Comparison of ENCODE assay signal across 9 cellular contexts in the genomic region with DNA sequence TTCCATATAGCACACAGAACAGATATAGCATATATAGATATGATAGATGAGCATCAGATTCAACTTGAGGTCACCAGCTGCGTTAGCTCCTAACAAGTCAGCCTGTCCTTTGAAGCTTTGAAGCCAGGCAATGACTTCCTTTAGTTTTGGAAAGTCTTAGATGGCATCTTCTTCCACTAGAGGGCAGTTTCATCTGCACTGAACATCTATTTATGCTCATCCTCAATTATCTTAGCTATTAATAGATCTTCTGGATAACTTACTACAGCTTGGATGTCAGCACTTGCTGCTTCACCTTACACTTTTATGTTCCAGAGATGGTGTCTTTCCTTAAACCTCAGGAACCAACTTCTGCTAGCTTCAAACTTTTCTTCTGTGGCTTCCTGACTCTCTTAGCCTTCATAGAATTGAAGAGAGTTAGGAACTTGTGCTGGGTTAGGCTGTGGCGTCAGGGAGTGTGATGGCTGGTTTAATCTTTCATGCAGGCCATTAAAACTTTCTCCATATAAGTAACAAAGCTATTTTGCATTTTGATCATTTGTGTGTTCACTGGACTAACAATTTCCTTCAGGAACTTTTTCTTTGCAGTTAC.
DNase-seq lines count a peak whose midpoint lies in the region; ATAC-seq and TF ChIP-seq lines count a peak whose summit lies in the region.
"Had no signal": no experiment of that assay in that cellular context is flagged by ENCODE, and none has a peak within 500 bp of the region (broad histone marks: within the 10 kb centered on the region; RNA-seq: fewer than 3 reads in every experiment).

No MANE protein-coding gene starts in this region.

- TF ChIP-seq CTCF in left ventricle myocardium inferior (IDR thresholded peaks at IDR 0.05; ENCODE audit: borderline replicate concordance), result peak; percentile 54
- TF ChIP-seq CTCF in RWPE2 (IDR thresholded peaks at IDR 0.05; ENCODE audit: poor library complexity, severe bottlenecking), result peak; percentile 87
- TF ChIP-seq CTCF in foreskin keratinocyte (conservative IDR thresholded peaks at IDR 0.05), result peak; percentile 78

- WGBS in aorta, 2 donors, result 88 to 95% methylated on average over 2 of the region's 2 CpGs

- DNase-seq in left ventricle myocardium inferior (no peak), left ventricle myocardium superior (no peak), RWPE2 (ENCODE audit: low spot score) (no peak), foreskin keratinocyte (peak in 1 of 2 donors; percentile 41), NCI-H524 treated with DMSO at 0.1 percent for 48 hours (lab: John Stamatoyannopoulos, UW) (no peak), aorta (no peak)
- no peak for DNase-seq in NK-92 treated with Interleukin-12 subunit alpha and Interleukin-12 subunit beta, amount 100 ng/mL, for 24 hours (lab: John Stamatoyannopoulos, UW)

- H3K27me3 ChIP-seq in left ventricle myocardium inferior (ENCODE audit: low read depth), result no peaks in the 10 kb centered on the region
- H3K27me3 ChIP-seq in RWPE2 (ENCODE audit: insufficient read depth, poor library complexity, severe bottlenecking), result no peaks in the 10 kb centered on the region
- no peaks in the 10 kb centered on the region for H3K27me3 ChIP-seq in foreskin keratinocyte
- H3K27me3 ChIP-seq in aorta (ENCODE audit: control insufficient read depth in 1 of 2, insufficient read depth in 2 of 2, low read length in 1 of 2), result no peaks in the 10 kb centered on the region
- H3K27me3 ChIP-seq: SJSA1 had no signal

- H3K9me3 ChIP-seq in left ventricle myocardium inferior (replicated peaks) (peaks cover 9% of the 10 kb centered on the region), RWPE2 (ENCODE audit: severe bottlenecking) (no peaks in the 10 kb centered on the region), aorta (ENCODE audit: control insufficient read depth, low read length) (no peaks in the 10 kb centered on the region)

- no peaks in the 10 kb centered on the region for H3K36me3 ChIP-seq in left ventricle myocardium inferior
- no peaks in the 10 kb centered on the region for H3K36me3 ChIP-seq in RWPE2 (ENCODE audit: low read depth)
- H3K36me3 ChIP-seq in aorta (ENCODE audit: control insufficient read depth in 1 of 2, insufficient read depth in 2 of 2, low read length in 1 of 2), result no peaks in the 10 kb centered on the region
- H3K36me3 ChIP-seq: SJSA1 had no signal

- H3K27ac ChIP-seq in left ventricle myocardium inferior (replicated peaks) (no peak overlapping the region), RWPE2 (ENCODE audit: poor library complexity, severe bottlenecking) (no peak overlapping the region), foreskin keratinocyte (no peak overlapping the region), aorta (ENCODE audit: low read depth in 1 of 2, low read length in 2 of 2) (no peak overlapping the region)
- H3K27ac ChIP-seq: SJSA1 had no signal

- H3K4me3 ChIP-seq in left ventricle myocardium inferior (no peak overlapping the region), RWPE2 (ENCODE audit: severe bottlenecking) (no peak overlapping the region), aorta (ENCODE audit: low read length in 2 of 2) (no peak overlapping the region)
- H3K4me3 ChIP-seq: SJSA1 had no signal

- intact Hi-C loops in left ventricle myocardium inferior (cut with micrococcal nuclease), result no loop called here
- intact Hi-C loops in left ventricle myocardium superior (cut with micrococcal nuclease), result no loop called here
- intact Hi-C loops in aorta (cut with DNase I), result no loop called here

- ATAC-seq in left ventricle myocardium superior, result no peak
- ATAC-seq in RWPE2 (ENCODE audit: low read depth), result peak; percentile 85
- ATAC-seq in foreskin keratinocyte, result peak; percentile 70
- no peak for ATAC-seq in aorta (ENCODE audit: low FRiP score)
- ATAC-seq in HG03159 (IDR thresholded peaks at IDR 0.05; ENCODE audit: unreplicated experiment), result no peak

- H3K4me1 ChIP-seq in left ventricle myocardium inferior (no peaks in the 10 kb centered on the region), RWPE2 (ENCODE audit: insufficient read depth, poor library complexity, severe bottlenecking) (no peaks in the 10 kb centered on the region), foreskin keratinocyte (no peaks in the 10 kb centered on the region), aorta (ENCODE audit: control insufficient read depth in 1 of 2, insufficient read depth in 2 of 2, low read length in 2 of 2) (no peaks in the 10 kb centered on the region)
- H3K4me1 ChIP-seq: SJSA1 had no signal

Comparison
In these comparisons a context has a peak if more than half of its experiments do, and no peak if none do; other contexts are left out.
1. ATAC-seq: peak in RWPE2 (single experiment) and foreskin keratinocyte (single experiment); none in left ventricle myocardium superior (single experiment), aorta (single experiment) and HG03159 (single experiment).
2. Peak in every context shown above with its lines, with median percentiles within 50 percentile points of each other: CTCF ChIP-seq.